ENCODE assay signal across 9 cellular contexts in the genomic region with DNA sequence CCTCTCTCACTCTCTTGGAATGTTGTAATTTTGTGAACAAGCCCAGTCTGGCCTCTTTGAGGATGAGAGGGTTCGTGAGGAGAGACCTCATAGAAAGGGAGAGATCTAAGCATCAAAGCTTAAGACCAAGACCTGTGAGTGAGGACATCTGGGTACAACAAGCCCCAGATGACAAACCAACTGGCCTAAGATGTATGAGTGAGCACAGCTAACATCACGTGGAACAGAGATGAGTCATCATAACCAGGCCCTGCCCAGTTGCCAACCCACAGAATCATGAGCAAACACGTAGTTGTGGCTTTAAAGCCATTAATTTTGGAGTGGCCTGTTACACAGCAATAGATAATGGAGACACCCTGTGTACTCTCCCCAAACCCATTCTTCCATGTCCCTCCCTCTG.
DNase-seq lines count a peak whose midpoint lies in the region; ATAC-seq and FAIRE-seq lines count a peak whose summit lies in the region.
"Had no signal": no experiment of that assay in that cellular context is flagged by ENCODE, and none has a peak within 500 bp of the region (broad histone marks: within the 10 kb centered on the region; RNA-seq: fewer than 3 reads in every experiment).

No MANE protein-coding gene starts in this region.

- FAIRE-seq in HTR-8/SVneo (lab: Jason Lieb, UNC): no peak

- peak; percentile 7 for DNase-seq in GM04504 (ENCODE audit: low read depth)
- DNase-seq in HTR-8/SVneo (ENCODE audit: insufficient read length, low spot score): peak; percentile 18
- no peak for DNase-seq in NCI-H1436 (lab: John Stamatoyannopoulos, UW)
- DNase-seq in DMS 273 (lab: John Stamatoyannopoulos, UW; ENCODE audit: unreplicated experiment): no peak
- no peak for DNase-seq in activated naive CD4-positive, alpha-beta T cell treated with Interleukin-2 at 50 U/mL for 16 hours
- DNase-seq in Ammon's horn (ENCODE audit: low spot score): no peak
- DNase-seq: naive B cell had no signal

- ATAC-seq in GM21737 (IDR thresholded peaks at IDR 0.05; ENCODE audit: unreplicated experiment) (peak; percentile 60), esophagus mucosa (peak; percentile 88)

Comparison
In these comparisons a context has a peak if more than half of its experiments do, and no peak if none do; other contexts are left out.
1. DNase-seq: peak in GM04504 (single experiment) and HTR-8/SVneo (single experiment); none in NCI-H1436 (single experiment), DMS 273 (single experiment), activated naive CD4-positive, alpha-beta T cell treated with Interleukin-2 at 50 U/mL for 16 hours (single experiment) and Ammon's horn (single experiment).